ENCODE assay signal across 9 cellular contexts in genomic region chr4:89324671-89325070, GRCh38. TPM values are rescaled to one million over a fixed set of nuclear protein-coding genes. Genes with fewer than 3 reads are reported as not detected.
DNase-seq lines count a peak whose midpoint lies in the region; ATAC-seq, FAIRE-seq and TF ChIP-seq lines count a peak whose summit lies in the region.
"Had no signal": no experiment of that assay in that cellular context is flagged by ENCODE, and none has a peak within 500 bp of the region (broad histone marks: within the 10 kb centered on the region; RNA-seq: fewer than 3 reads in every experiment).

No MANE protein-coding gene starts in this region.

- peak; percentile 21 for DNase-seq in GM12865 (ENCODE audit: low read depth)
- peak; percentile 92 to 94 for DNase-seq in Kasumi-1 (lab: John Stamatoyannopoulos, UW)
- no peak for DNase-seq in SHP77 (lab: John Stamatoyannopoulos, UW)
- DNase-seq in T-cell = no peak
- DNase-seq in frontal cortex (ENCODE audit: low spot score in 2 of 2) = no peak
- DNase-seq in stimulated activated CD4-positive, alpha-beta T cell treated with anti-CD3 and anti-CD28 coated beads, Interleukin-4, amount 100 ng/mL, for 4 hours = no peak

- WGBS in gastroesophageal sphincter (ENCODE audit: low coverage in 1 of 2), 2 donors = 36 to 67% methylated on average over 1 to 2 of the region's 2 CpGs

- H3K27me3 Mint-ChIP-seq in T-cell = no peaks in the 10 kb centered on the region

- no peak overlapping the region for H3K4me3 ChIP-seq in GM12865 (ENCODE audit: low read depth, low read length)
- no peak overlapping the region for H3K4me3 ChIP-seq in gastroesophageal sphincter
- H3K4me3 ChIP-seq: body of pancreas had no signal

- no peaks in the 10 kb centered on the region for H3K27me3 ChIP-seq in gastroesophageal sphincter
- H3K27me3 ChIP-seq: body of pancreas had no signal

- no peaks in the 10 kb centered on the region for H3K9me3 Mint-ChIP-seq in T-cell

- peaks cover 6 to 10% (median 9%) of the 10 kb centered on the region in 3 donors for H3K4me1 Mint-ChIP-seq in T-cell

- no peak overlapping the region for H3K4me3 Mint-ChIP-seq in T-cell

- peaks cover 0 to 5% (median 0%) of the 10 kb centered on the region in 3 donors for H3K9me3 ChIP-seq in gastroesophageal sphincter
- H3K9me3 ChIP-seq: body of pancreas had no signal

- ATAC-seq in GM21529 (IDR thresholded peaks at IDR 0.05; ENCODE audit: unreplicated experiment) (peak; percentile 95), gastroesophageal sphincter (peak; percentile 67), T-cell (replicated peaks in 1 of 4) (no peak)
- ATAC-seq: body of pancreas had no signal

- CTCF ChIA-PET in T-cell (lab: Charles Lee) = no interaction called here

- H3K4me1 ChIP-seq in gastroesophageal sphincter = no peaks in the 10 kb centered on the region
- H3K4me1 ChIP-seq: body of pancreas had no signal

- POLR2A ChIA-PET in T-cell (lab: Charles Lee) = no interaction called here

- no peak overlapping the region for H3K27ac ChIP-seq in gastroesophageal sphincter

- no peak overlapping the region for H3K27ac Mint-ChIP-seq in T-cell

- no peaks in the 10 kb centered on the region for H3K36me3 ChIP-seq in gastroesophageal sphincter

- TF ChIP-seq EP300 in gastroesophageal sphincter (IDR thresholded peaks at IDR 0.05) = no peak

- TF ChIP-seq POLR2A in gastroesophageal sphincter (IDR thresholded peaks at IDR 0.05) = no peak

- no peak for TF ChIP-seq CTCF in GM12865 (IDR thresholded peaks at IDR 0.05; ENCODE audit: insufficient read depth, low read depth, low read length, missing control alignments)
- no peak for TF ChIP-seq CTCF in gastroesophageal sphincter (IDR thresholded peaks at IDR 0.05)

- no peak for FAIRE-seq in frontal cortex (lab: Jason Lieb, UNC)

- peaks cover 4% of the 10 kb centered on the region for H3K36me3 Mint-ChIP-seq in T-cell

RNA-seq across cellular contexts. Expression of gene GPRIN3, which starts 17.1 kb away (rescaled TPM):
- total RNA-seq in gastroesophageal sphincter (1 to 10 TPM; 2.4 to 4.3 (median 2.7) TPM), T-cell (10 to 100 TPM; 17.4 to 56.1 (median 23.0) TPM), frontal cortex (34.2 TPM)

Comparison
In these comparisons a context has a peak if more than half of its experiments do, and no peak if none do; other contexts are left out.
1. DNase-seq: peak in GM12865 (single experiment) and Kasumi-1 (2 of 2); none in SHP77 (0 of 2), T-cell (0 of 34), frontal cortex (0 of 2) and stimulated activated CD4-positive, alpha-beta T cell treated with anti-CD3 and anti-CD28 coated beads, Interleukin-4, amount 100 ng/mL, for 4 hours (0 of 2).
2. ATAC-seq: peak in GM21529 (single experiment) and gastroesophageal sphincter (single experiment); none in T-cell (0 of 4).